21 cellular contexts compared by ENCODE assay signal in genomic region chr9:20289416-20289815, GRCh38.
DNase-seq lines count a peak whose midpoint lies in the region; ATAC-seq and TF ChIP-seq lines count a peak whose summit lies in the region.
"Had no signal": no experiment of that assay in that cellular context is flagged by ENCODE, and none has a peak within 500 bp of the region (broad histone marks: within the 10 kb centered on the region; RNA-seq: fewer than 3 reads in every experiment).

No MANE protein-coding gene starts in this region.

- H3K4me1 Mint-ChIP-seq in osteocyte (ENCODE audit: unreplicated experiment) = no peaks in the 10 kb centered on the region

- H3K27ac Mint-ChIP-seq in osteocyte (ENCODE audit: unreplicated experiment) = no peak overlapping the region
- H3K27ac Mint-ChIP-seq: CD4-positive, alpha-beta memory T cell had no signal

- no peak overlapping the region for H3K27ac ChIP-seq in dorsolateral prefrontal cortex
- H3K27ac ChIP-seq: KMS-11, upper lobe of left lung had no signal

- no peaks in the 10 kb centered on the region for H3K36me3 Mint-ChIP-seq in osteocyte (ENCODE audit: unreplicated experiment)

- H3K4me3 ChIP-seq in dorsolateral prefrontal cortex (no peak overlapping the region), foreskin fibroblast (ENCODE audit: low read depth in 1 of 2, low read length in 2 of 2) (no peak overlapping the region)
- H3K4me3 ChIP-seq: upper lobe of left lung had no signal

- DNase-seq in osteocyte (ENCODE audit: extremely low spot score, unreplicated experiment) = peak; percentile 25
- DNase-seq in dorsolateral prefrontal cortex = no peak
- no peak for DNase-seq in SHP77 (lab: John Stamatoyannopoulos, UW)
- no peak for DNase-seq in foreskin fibroblast
- DNase-seq in NCI-H2081 treated with DMSO at 0.1 percent for 48 hours (lab: John Stamatoyannopoulos, UW) = no peak
- DNase-seq: activated naive CD4-positive, alpha-beta T cell treated with Interleukin-2 at 50 U/mL for 16 hours; activated T-cell treated with anti-CD3 and anti-CD28 coated beads, Interleukin-2, amount 50 U/mL, for 4 hours; amniotic stem cell; CD4-positive, alpha-beta memory T cell; DMS53; HCEC 1CT; hippocampal formation; NCI-H2029; occipital lobe; right cardiac atrium; T-helper 9 cell; upper lobe of left lung had no signal

- no peaks in the 10 kb centered on the region for H3K27me3 ChIP-seq in dorsolateral prefrontal cortex
- H3K27me3 ChIP-seq: upper lobe of left lung had no signal

- H3K9me3 Mint-ChIP-seq in osteocyte (ENCODE audit: unreplicated experiment) = peaks cover 7% of the 10 kb centered on the region

- no peak for TF ChIP-seq CTCF in osteocyte (IDR thresholded peaks at IDR 0.05)
- TF ChIP-seq CTCF in dorsolateral prefrontal cortex (IDR thresholded peaks at IDR 0.05 in 54 of 56, conservative IDR thresholded peaks at IDR 0.05 in 2 of 56; ENCODE audit: low read depth in 1 of 56, partially characterized antibody in 56 of 56) = no peak
- no peak for TF ChIP-seq CTCF in foreskin fibroblast (IDR thresholded peaks at IDR 0.05; ENCODE audit: low read depth, low read length)

- peak; percentile 23 for ATAC-seq in GM19023 (IDR thresholded peaks at IDR 0.05; ENCODE audit: unreplicated experiment)
- ATAC-seq in GM21723 (IDR thresholded peaks at IDR 0.05; ENCODE audit: unreplicated experiment) = peak; percentile 25
- peak; percentile 14 for ATAC-seq in HG03342 (IDR thresholded peaks at IDR 0.05; ENCODE audit: unreplicated experiment)
- ATAC-seq: activated T-cell treated with anti-CD3 and anti-CD28 coated beads, Interleukin-2, amount 50 U/mL, for 4 hours had no signal

- H3K27me3 Mint-ChIP-seq in osteocyte (ENCODE audit: unreplicated experiment) = no peaks in the 10 kb centered on the region
- H3K27me3 Mint-ChIP-seq: CD4-positive, alpha-beta memory T cell had no signal

- H3K4me3 Mint-ChIP-seq in osteocyte (ENCODE audit: unreplicated experiment) = no peak overlapping the region
- H3K4me3 Mint-ChIP-seq: activated T-cell treated with anti-CD3 and anti-CD28 coated beads, Interleukin-2, amount 50 U/mL, for 4 hours; CD4-positive, alpha-beta memory T cell had no signal

- intact Hi-C loops in dorsolateral prefrontal cortex (cut with DNase I) = no loop called here
